In the genomic region with DNA sequence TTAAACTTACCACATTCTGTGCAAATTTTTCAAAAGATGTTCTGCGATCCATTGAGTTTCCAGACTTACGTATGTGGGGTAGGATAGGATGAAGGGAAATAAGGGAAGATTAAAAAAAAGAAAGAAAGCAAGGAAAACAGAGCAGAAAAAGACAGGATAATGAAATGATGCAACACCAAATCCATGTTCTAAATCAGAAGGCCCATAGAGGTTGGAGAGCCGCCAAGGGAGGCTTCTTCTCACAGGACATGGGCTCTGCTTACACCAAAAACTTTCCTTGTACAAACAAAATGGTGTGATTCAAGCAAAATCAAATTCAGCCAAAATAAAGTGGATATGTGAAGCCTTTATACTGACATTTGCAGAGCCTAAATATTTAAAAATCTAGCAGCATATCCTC, we compare ENCODE assay signal across 22 cellular contexts.
"Had no signal": no experiment of that assay in that cellular context is flagged by ENCODE, and none has a peak within 500 bp of the region (broad histone marks: within the 10 kb centered on the region; RNA-seq: fewer than 3 reads in every experiment).

No MANE protein-coding gene starts in this region.

- FAIRE-seq: keratinocyte had no signal

- H3K4me1 Mint-ChIP-seq: memory B cell; nephron; stimulated activated naive CD8-positive, alpha-beta T cell treated with anti-CD3 and anti-CD28 coated beads, Interleukin-15, amount 100 ng/mL, for 72 hours had no signal

- H3K9me3 ChIP-seq: gastrocnemius medialis, heart right ventricle, left lung, prostate gland, sigmoid colon, thoracic aorta had no signal

- H3K9me3 Mint-ChIP-seq: activated T-helper 1 cell treated with anti-CD3 and anti-CD28 coated beads, Interleukin-12 subunit alpha, Interleukin-12 subunit beta, Interleukin-2, Interleukin-4 antibody, amounts not matched to agents 30 ng/mL and 10 ng/mL and 1 ng/mL, durations not matched to agents 14 hours and 24 hours and 36 hours; memory B cell; nephron; stimulated activated naive CD8-positive, alpha-beta T cell treated with anti-CD3 and anti-CD28 coated beads, Interleukin-15, amount 100 ng/mL, for 72 hours had no signal

- DNase-seq: activated CD4-positive, alpha-beta T cell treated with anti-CD3 and anti-CD28 coated beads for 48 hours; activated CD8-positive, alpha-beta memory T cell treated with anti-CD3 and anti-CD28 coated beads, Interleukin-2, amount 50 U/mL, for 48 hours; activated CD8-positive, alpha-beta T cell treated with anti-CD3 and anti-CD28 coated beads, Interleukin-2, amount 10 ng/mL, durations not matched to agents 7 days and 5 days; activated naive CD4-positive, alpha-beta T cell; caudate nucleus; cortex of kidney; effector memory CD4-positive, alpha-beta T cell; gastrocnemius medialis; heart right ventricle; left lung; occipital lobe; sigmoid colon; stimulated activated CD4-positive, alpha-beta T cell treated with anti-CD3 and anti-CD28 coated beads, Interleukin-4, amount 100 ng/mL, for 4 hours; stimulated activated naive CD8-positive, alpha-beta T cell treated with anti-CD3 and anti-CD28 coated beads, Interleukin-15, amount 100 ng/mL, for 72 hours; T-helper 9 cell had no signal

- H3K4me3 ChIP-seq: gastrocnemius medialis, heart right ventricle, left lung, prostate gland, sigmoid colon, thoracic aorta had no signal

- H3K36me3 Mint-ChIP-seq: memory B cell had no signal

- H3K27me3 ChIP-seq: gastrocnemius medialis, heart right ventricle, left lung, sigmoid colon had no signal

- H3K4me3 Mint-ChIP-seq: activated CD8-positive, alpha-beta T cell treated with anti-CD3 and anti-CD28 coated beads, Interleukin-2, amount 10 ng/mL, durations not matched to agents 7 days and 5 days; activated T-helper 1 cell treated with anti-CD3 and anti-CD28 coated beads, Interleukin-12 subunit alpha, Interleukin-12 subunit beta, Interleukin-2, Interleukin-4 antibody, amounts not matched to agents 30 ng/mL and 10 ng/mL and 1 ng/mL, durations not matched to agents 14 hours and 24 hours and 36 hours; memory B cell; nephron; stimulated activated naive CD8-positive, alpha-beta T cell treated with anti-CD3 and anti-CD28 coated beads, Interleukin-15, amount 100 ng/mL, for 72 hours had no signal

- H3K27ac Mint-ChIP-seq: activated CD8-positive, alpha-beta T cell treated with anti-CD3 and anti-CD28 coated beads, Interleukin-2, amount 10 ng/mL, durations not matched to agents 7 days and 5 days; activated T-helper 1 cell treated with anti-CD3 and anti-CD28 coated beads, Interleukin-12 subunit alpha, Interleukin-12 subunit beta, Interleukin-2, Interleukin-4 antibody, amounts not matched to agents 30 ng/mL and 10 ng/mL and 1 ng/mL, durations not matched to agents 14 hours and 24 hours and 36 hours; memory B cell; nephron; stimulated activated naive CD8-positive, alpha-beta T cell treated with anti-CD3 and anti-CD28 coated beads, Interleukin-15, amount 100 ng/mL, for 72 hours had no signal

- H3K27me3 Mint-ChIP-seq: memory B cell; stimulated activated naive CD8-positive, alpha-beta T cell treated with anti-CD3 and anti-CD28 coated beads, Interleukin-15, amount 100 ng/mL, for 72 hours had no signal

- H3K27ac ChIP-seq: gastrocnemius medialis, heart right ventricle, left lung, prostate gland, sigmoid colon, thoracic aorta, VCaP had no signal
